ENCODE assay signal across 22 cellular contexts in genomic region chr10:71683301-71683700, GRCh38. TPM values are rescaled to one million over a fixed set of nuclear protein-coding genes. Genes with fewer than 3 reads are reported as not detected.
"Had no signal": no experiment of that assay in that cellular context is flagged by ENCODE, and none has a peak within 500 bp of the region (broad histone marks: within the 10 kb centered on the region; RNA-seq: fewer than 3 reads in every experiment).

No MANE protein-coding gene starts in this region.

- DNase-seq: cortex of kidney; effector memory CD4-positive, alpha-beta T cell; foreskin fibroblast; immature natural killer cell; mucosa of descending colon; natural killer cell; retina; right lobe of liver; stimulated activated CD4-positive, alpha-beta T cell treated with anti-CD3 and anti-CD28 coated beads, Interleukin-4, amount 100 ng/mL, for 1 hour; stimulated activated CD8-positive, alpha-beta memory T cell treated with anti-CD3 and anti-CD28 coated beads, Interleukin-4, amount 100 ng/mL, for 48 hours; upper lobe of right lung had no signal

- H3K36me3 Mint-ChIP-seq: immature natural killer cell, natural killer cell had no signal

- ATAC-seq: esophagus mucosa; gastroesophageal sphincter; mucosa of descending colon; natural killer cell; psoas muscle; right lobe of liver; stimulated activated memory B cell treated with anti-CD40 and anti-IgM and Interleukin-4, amounts not matched to agents 10 μg/mL and 1 μg/mL and 100 μg/mL, for 72 hours; upper lobe of right lung had no signal

- H3K27ac Mint-ChIP-seq: immature natural killer cell; natural killer cell; stimulated activated memory B cell treated with anti-CD40 and anti-IgM and Interleukin-4, amounts not matched to agents 10 μg/mL and 1 μg/mL and 100 μg/mL, for 72 hours; stimulated activated naive CD8-positive, alpha-beta T cell treated with anti-CD3 and anti-CD28 coated beads, Interleukin-15, Interleukin-2, amounts not matched to agents 100 ng/mL and 50 ng/mL, for 24 hours had no signal

- H3K27ac ChIP-seq: gastroesophageal sphincter, parathyroid adenoma, psoas muscle, right lobe of liver, tibial nerve, upper lobe of right lung, vagina had no signal

- H3K36me3 ChIP-seq: right lobe of liver, upper lobe of right lung, vagina had no signal

- H3K9me3 ChIP-seq: gastroesophageal sphincter, mucosa of descending colon, psoas muscle, right lobe of liver, tibial nerve, upper lobe of right lung, vagina had no signal

- H3K4me1 ChIP-seq: parathyroid adenoma, psoas muscle, right lobe of liver, tibial nerve, vagina had no signal

- H3K4me3 ChIP-seq: gastroesophageal sphincter, mucosa of descending colon, psoas muscle, right lobe of liver, tibial nerve, upper lobe of right lung, vagina had no signal

- H3K27me3 Mint-ChIP-seq: central memory CD8-positive, alpha-beta T cell; stimulated activated naive CD8-positive, alpha-beta T cell treated with anti-CD3 and anti-CD28 coated beads, Interleukin-15, Interleukin-2, amounts not matched to agents 100 ng/mL and 50 ng/mL, for 24 hours had no signal

- H3K4me3 Mint-ChIP-seq: central memory CD8-positive, alpha-beta T cell; immature natural killer cell; natural killer cell; stimulated activated memory B cell treated with anti-CD40 and anti-IgM and Interleukin-4, amounts not matched to agents 10 μg/mL and 1 μg/mL and 100 μg/mL, for 72 hours; stimulated activated naive CD8-positive, alpha-beta T cell treated with anti-CD3 and anti-CD28 coated beads, Interleukin-15, Interleukin-2, amounts not matched to agents 100 ng/mL and 50 ng/mL, for 24 hours had no signal

- H3K27me3 ChIP-seq: gastroesophageal sphincter, right lobe of liver, tibial nerve, upper lobe of right lung, vagina had no signal

RNA-seq across cellular contexts. Expression of gene C10orf105, which starts 36.3 kb away (rescaled TPM):
- total RNA-seq: esophagus mucosa, lung microvascular endothelial cell, psoas muscle had no signal
- polyA plus RNA-seq: keratinocyte had no signal
